Comparison of ENCODE assay signal across 31 cellular contexts in the genomic region with DNA sequence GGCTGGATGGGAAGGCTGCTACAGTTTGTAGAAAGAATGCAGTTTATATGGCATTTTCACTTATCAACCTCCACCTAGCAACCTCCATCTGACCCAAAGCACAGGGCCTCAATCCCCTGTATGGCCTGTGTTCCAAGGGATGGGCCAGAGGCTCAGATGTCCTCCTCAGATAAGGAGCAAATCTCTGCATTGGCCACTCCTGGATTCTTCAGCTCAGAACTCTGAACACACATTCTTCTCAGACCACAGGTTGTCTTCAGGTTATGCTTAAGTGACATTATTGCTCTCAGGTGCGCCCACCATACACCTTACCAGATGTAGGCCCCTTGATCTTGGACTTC.
"Had no signal": no experiment of that assay in that cellular context is flagged by ENCODE, and none has a peak within 500 bp of the region (broad histone marks: within the 10 kb centered on the region; RNA-seq: fewer than 3 reads in every experiment).

No MANE protein-coding gene starts in this region.

- H3K27ac ChIP-seq: breast epithelium, colonic mucosa, WERI-Rb-1 had no signal

- H3K27me3 ChIP-seq: ascending aorta, breast epithelium, cardiac muscle cell, colonic mucosa had no signal

- H3K4me3 Mint-ChIP-seq: activated B cell treated with CpG ODN at 0.5 μM for 24 hours; activated naive CD4-positive, alpha-beta T cell treated with anti-CD3 and anti-CD28 coated beads, Interleukin-2, amount 10 ng/mL, durations not matched to agents 7 days and 5 days; activated naive CD8-positive, alpha-beta T cell treated with anti-CD3 and anti-CD28 coated beads, Interleukin-2, amount 10 ng/mL, durations not matched to agents 7 days and 5 days; activated T-cell treated with anti-CD3 and anti-CD28 coated beads, Interleukin-2, amount 50 U/mL, for 24 hours; activated T-cell treated with anti-CD3 and anti-CD28 coated beads, Interleukin-2, amount 50 U/mL, for 72 hours; brain; endodermal cell; T-helper 17 cell; T-helper 2 cell treated with Interferon-gamma antibody and Interleukin-4, amounts not matched to agents 5 μg/mL and 100 μg/mL, for 36 hours had no signal

- H3K36me3 Mint-ChIP-seq: activated naive CD4-positive, alpha-beta T cell treated with anti-CD3 and anti-CD28 coated beads, Interleukin-2, amount 10 ng/mL, durations not matched to agents 7 days and 5 days; activated naive CD8-positive, alpha-beta T cell treated with anti-CD3 and anti-CD28 coated beads, Interleukin-2, amount 10 ng/mL, durations not matched to agents 7 days and 5 days; brain had no signal

- H3K4me1 Mint-ChIP-seq: activated naive CD4-positive, alpha-beta T cell treated with anti-CD3 and anti-CD28 coated beads, Interleukin-2, amount 10 ng/mL, durations not matched to agents 7 days and 5 days; activated naive CD8-positive, alpha-beta T cell treated with anti-CD3 and anti-CD28 coated beads, Interleukin-2, amount 10 ng/mL, durations not matched to agents 7 days and 5 days; T-helper 17 cell had no signal

- H3K4me1 ChIP-seq: breast epithelium, colonic mucosa had no signal

- H3K9me3 ChIP-seq: ascending aorta, breast epithelium, colonic mucosa had no signal

- H3K4me3 ChIP-seq: ascending aorta, breast epithelium, cardiac muscle cell, colonic mucosa had no signal

- DNase-seq: activated B cell treated with CpG ODN at 0.5 μM for 24 hours; activated CD4-positive, alpha-beta T cell treated with anti-CD3 and anti-CD28 coated beads for 48 hours; activated CD4-positive, alpha-beta T cell treated with anti-CD3 and anti-CD28 coated beads, Interleukin-2, amount 50 U/mL, for 1 hour; activated CD4-positive, alpha-beta T cell treated with anti-CD3 and anti-CD28 coated beads, Interleukin-2, amount 50 U/mL, for 48 hours; activated CD8-positive, alpha-beta memory T cell treated with anti-CD3 and anti-CD28 coated beads, Interleukin-2, amount 50 U/mL, for 48 hours; activated gamma-delta T cell; activated naive CD4-positive, alpha-beta T cell; activated naive CD4-positive, alpha-beta T cell treated with anti-CD3 and anti-CD28 coated beads, Interleukin-2, amount 10 ng/mL, durations not matched to agents 7 days and 5 days; activated naive CD8-positive, alpha-beta T cell treated with anti-CD3 and anti-CD28 coated beads, Interleukin-2, amount 10 ng/mL, durations not matched to agents 7 days and 5 days; activated T-cell treated with anti-CD3 and anti-CD28 coated beads for 4 hours; activated T-cell treated with anti-CD3 and anti-CD28 coated beads, Interleukin-2, amount 50 U/mL, for 24 hours; activated T-cell treated with anti-CD3 and anti-CD28 coated beads, Interleukin-2, amount 50 U/mL, for 72 hours; central memory CD4-positive, alpha-beta T cell; cerebellar nuclear complex; colonic mucosa; effector memory CD4-positive, alpha-beta T cell; endodermal cell; foreskin fibroblast; head of caudate nucleus; T-helper 1 cell; T-helper 17 cell; T1000; WERI-Rb-1 had no signal

- H3K9me3 Mint-ChIP-seq: activated naive CD4-positive, alpha-beta T cell treated with anti-CD3 and anti-CD28 coated beads, Interleukin-2, amount 10 ng/mL, durations not matched to agents 7 days and 5 days; T-helper 2 cell treated with Interferon-gamma antibody and Interleukin-4, amounts not matched to agents 5 μg/mL and 100 μg/mL, for 36 hours had no signal

- H3K36me3 ChIP-seq: ascending aorta, breast epithelium, cardiac muscle cell, colonic mucosa, WERI-Rb-1 had no signal

- H3K27ac Mint-ChIP-seq: activated B cell treated with CpG ODN at 0.5 μM for 24 hours; activated naive CD4-positive, alpha-beta T cell treated with anti-CD3 and anti-CD28 coated beads, Interleukin-2, amount 10 ng/mL, durations not matched to agents 7 days and 5 days; activated naive CD4-positive, alpha-beta T cell treated with anti-CD3 and anti-CD28 coated beads, Interleukin-2, amount 50 U/mL, for 72 hours; activated naive CD8-positive, alpha-beta T cell treated with anti-CD3 and anti-CD28 coated beads, Interleukin-2, amount 10 ng/mL, durations not matched to agents 7 days and 5 days; activated T-cell treated with anti-CD3 and anti-CD28 coated beads, Interleukin-2, amount 50 U/mL, for 24 hours; activated T-cell treated with anti-CD3 and anti-CD28 coated beads, Interleukin-2, amount 50 U/mL, for 72 hours; brain; endodermal cell; T-helper 17 cell; T-helper 2 cell treated with Interferon-gamma antibody and Interleukin-4, amounts not matched to agents 5 μg/mL and 100 μg/mL, for 36 hours had no signal

- ATAC-seq: activated CD4-positive, CD25-positive, alpha-beta regulatory T cell treated with anti-CD3 and anti-CD28 coated beads, Interleukin-2, amount 50 U/mL, for 24 hours; activated naive CD4-positive, alpha-beta T cell treated with anti-CD3 and anti-CD28 coated beads, Interleukin-2, amount 50 U/mL, for 72 hours; activated T-cell treated with anti-CD3 and anti-CD28 coated beads, Interleukin-2, amount 50 U/mL, for 72 hours; esophagus mucosa; T-helper 17 cell had no signal
